ENCODE assay signal across 32 cellular contexts in genomic region chr20:46802696-46803445, GRCh38.
DNase-seq lines count a peak whose midpoint lies in the region; FAIRE-seq and TF ChIP-seq lines count a peak whose summit lies in the region.
"Had no signal": no experiment of that assay in that cellular context is flagged by ENCODE, and none has a peak within 500 bp of the region (broad histone marks: within the 10 kb centered on the region; RNA-seq: fewer than 3 reads in every experiment).

No MANE protein-coding gene starts in this region.

- H3K4me3 ChIP-seq in SJCRH30 (no peak overlapping the region), retinal pigment epithelial cell (ENCODE audit: low read length) (no peak overlapping the region), mesendoderm (ENCODE audit: low read length) (no peak overlapping the region), HAP-1 (no peak overlapping the region)
- H3K4me3 ChIP-seq: ascending aorta; BLaER1 treated with 17β-estradiol and CSF1 and Interleukin-3, amounts not matched to agents 10 nM and 100 nM; cardiac muscle cell; colonic mucosa; gastroesophageal sphincter; lower lobe of right lung; MG63; prostate gland; transverse colon had no signal

- H3K4me1 ChIP-seq in SJCRH30 (peaks cover 40% of the 10 kb centered on the region), mesendoderm (ENCODE audit: control insufficient read depth, low read depth, low read length) (no peaks in the 10 kb centered on the region), HAP-1 (no peaks in the 10 kb centered on the region)
- H3K4me1 ChIP-seq: ascending aorta, colonic mucosa, gastroesophageal sphincter, lower lobe of right lung, transverse colon had no signal

- H2AK5ac ChIP-seq in mesendoderm (ENCODE audit: low read length) = no peak overlapping the region

- H3K27me3 ChIP-seq in SJCRH30 (no peaks in the 10 kb centered on the region), mesendoderm (ENCODE audit: insufficient read depth, low read length, poor library complexity) (no peaks in the 10 kb centered on the region), HAP-1 (ENCODE audit: low read depth) (0 out of 2 replicates have a peak, but pooled peaks cover 11% of the 10 kb centered on the region)
- H3K27me3 ChIP-seq: ascending aorta, cardiac muscle cell, colonic mucosa, transverse colon had no signal

- H3K9ac ChIP-seq in mesendoderm (ENCODE audit: low read length) = no peak overlapping the region
- H3K9ac ChIP-seq: BLaER1 treated with 17β-estradiol and CSF1 and Interleukin-3, amounts not matched to agents 10 nM and 100 nM had no signal

- no peak overlapping the region for H2BK120ac ChIP-seq in mesendoderm (ENCODE audit: low read depth, low read length)

- TF ChIP-seq CTCF in retinal pigment epithelial cell (conservative IDR thresholded peaks at IDR 0.05; ENCODE audit: low read depth, low read length) = no peak

- WGBS in mesendoderm (ENCODE audit: extremely low coverage, insufficient coverage, low lambda C conversion rate) = no CpG with 5 or more reads among the region's 7 CpGs

- H4K8ac ChIP-seq in mesendoderm (ENCODE audit: low read depth, low read length) = no peak overlapping the region

- H3K23ac ChIP-seq in mesendoderm (ENCODE audit: low read length) = no peak overlapping the region

- H3K36me3 ChIP-seq in SJCRH30 (no peaks in the 10 kb centered on the region), mesendoderm (ENCODE audit: control insufficient read depth, insufficient read depth, low read length) (no peaks in the 10 kb centered on the region), HAP-1 (replicated peaks) (no peaks in the 10 kb centered on the region)
- H3K36me3 ChIP-seq: ascending aorta; BLaER1 treated with 17β-estradiol and CSF1 and Interleukin-3, amounts not matched to agents 10 nM and 100 nM; cardiac muscle cell; colonic mucosa; gastroesophageal sphincter; lower lobe of right lung; MG63; prostate gland; transverse colon had no signal

- no peak overlapping the region for H3K56ac ChIP-seq in mesendoderm (ENCODE audit: low read length)

- peak overlapping the region; percentile 34 for H3K27ac ChIP-seq in SJCRH30
- no peak overlapping the region for H3K27ac ChIP-seq in mesendoderm (ENCODE audit: low read depth, low read length)
- H3K27ac ChIP-seq: ascending aorta; BLaER1 treated with 17β-estradiol and CSF1 and Interleukin-3, amounts not matched to agents 10 nM and 100 nM; cardiac muscle cell; colonic mucosa; gastroesophageal sphincter; lower lobe of right lung; prostate gland; transverse colon; VCaP had no signal

- no peaks in the 10 kb centered on the region for H3K79me2 ChIP-seq in mesendoderm (ENCODE audit: control insufficient read depth, insufficient read depth, low read length)

- H3K9me3 ChIP-seq in SJCRH30 (replicated peaks) (no peaks in the 10 kb centered on the region), HAP-1 (no peaks in the 10 kb centered on the region)
- H3K9me3 ChIP-seq: ascending aorta; BLaER1 treated with 17β-estradiol and CSF1 and Interleukin-3, amounts not matched to agents 10 nM and 100 nM; colonic mucosa; gastroesophageal sphincter; lower lobe of right lung; MG63; prostate gland; transverse colon had no signal

- H3K79me1 ChIP-seq in mesendoderm (ENCODE audit: low read length) = no peaks in the 10 kb centered on the region

- FAIRE-seq in HTR-8/SVneo (lab: Jason Lieb, UNC) = peak; percentile 88
- FAIRE-seq: G401.6 had no signal

- H3K4ac ChIP-seq in mesendoderm (ENCODE audit: low read depth, low read length) = no peak overlapping the region

- no peak overlapping the region for H4K5ac ChIP-seq in mesendoderm (ENCODE audit: low read length)

- no peak overlapping the region for H3K4me2 ChIP-seq in mesendoderm (ENCODE audit: low read length)

- no peak overlapping the region for H2BK15ac ChIP-seq in mesendoderm (replicated peaks; ENCODE audit: low read depth)

- no peak overlapping the region for H2BK5ac ChIP-seq in mesendoderm (ENCODE audit: low read length)

- DNase-seq in HTR-8/SVneo (ENCODE audit: insufficient read length, low spot score) = no peak
- peak; percentile 27 for DNase-seq in NCI-H1694 treated with DMSO at 0.1 percent for 48 hours (lab: John Stamatoyannopoulos, UW)
- peak; percentile 78 to 86 for DNase-seq in SJCRH30
- peak; percentile 67 for DNase-seq in retinal pigment epithelial cell (ENCODE audit: low read depth)
- no peak for DNase-seq in NCI-H510A (lab: John Stamatoyannopoulos, UW)
- no peak for DNase-seq in mesendoderm
- DNase-seq in HAP-1 (ENCODE audit: low spot score in 2 of 2) = no peak
- DNase-seq: activated CD4-positive, alpha-beta T cell treated with anti-CD3 and anti-CD28 coated beads for 48 hours; activated CD8-positive, alpha-beta memory T cell treated with anti-CD3 and anti-CD28 coated beads for 24 hours; activated T-cell treated with anti-CD3 and anti-CD28 coated beads for 4 hours; colonic mucosa; DMS79; effector CD4-positive, alpha-beta T cell; hippocampal formation; KBM-7; lower lobe of right lung; MG63; naive thymus-derived CD4-positive, alpha-beta T cell; NCI-H1436 treated with DMSO at 0.1 percent for 48 hours; NCI-H748 treated with DMSO at 0.1 percent for 48 hours; nucleus accumbens; SIG-M5; stimulated activated CD4-positive, alpha-beta T cell treated with anti-CD3 and anti-CD28 coated beads, Interleukin-15, amount 100 ng/mL, for 24 hours; stimulated activated CD4-positive, alpha-beta T cell treated with anti-CD3 and anti-CD28 coated beads, Interleukin-4, amount 100 ng/mL, for 4 hours; transverse colon had no signal

- no peak overlapping the region for H3K18ac ChIP-seq in mesendoderm (ENCODE audit: low read length)

- in situ Hi-C loops in HAP-1 (cut with MboI; ENCODE audit: low sequenced_read_pairs) = no loop called here

Comparison
In these comparisons a context has a peak if more than half of its experiments do, and no peak if none do; other contexts are left out.
1. DNase-seq: peak in NCI-H1694 treated with DMSO at 0.1 percent for 48 hours (single experiment), SJCRH30 (2 of 2) and retinal pigment epithelial cell (single experiment); none in HTR-8/SVneo (single experiment), NCI-H510A (single experiment), mesendoderm (single experiment) and HAP-1 (0 of 2).